Comparison of ENCODE assay signal across 19 cellular contexts in the genomic region with DNA sequence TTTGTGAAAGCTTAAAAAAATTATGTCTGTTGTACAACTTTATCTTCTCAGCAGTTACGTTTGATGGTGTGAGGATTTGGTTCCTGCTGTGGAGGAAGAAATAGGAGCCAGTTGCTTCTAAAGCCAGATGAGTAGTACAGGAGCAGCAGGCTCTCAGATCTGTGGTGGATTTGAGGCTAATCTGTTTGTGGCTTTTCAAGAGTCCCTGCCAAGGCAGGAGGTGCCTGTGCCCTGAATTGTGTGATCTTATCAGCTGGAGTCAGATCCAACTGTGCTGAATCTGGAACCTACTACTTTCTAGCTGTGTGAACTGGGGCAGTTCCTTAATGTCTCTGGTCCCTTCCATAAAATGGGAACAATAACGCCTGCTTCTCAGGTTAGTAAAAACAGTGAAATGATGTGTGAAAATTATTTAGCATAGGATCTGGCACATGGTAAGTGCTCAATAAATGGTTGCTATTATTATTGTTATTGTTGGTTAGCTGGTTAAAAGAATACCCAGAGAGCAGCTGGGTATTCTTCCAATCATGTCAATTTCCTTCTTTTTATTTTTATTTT. TPM values are rescaled to one million over a fixed set of nuclear protein-coding genes. Genes with fewer than 3 reads are reported as not detected.
DNase-seq lines count a peak whose midpoint lies in the region; ATAC-seq, FAIRE-seq and TF ChIP-seq lines count a peak whose summit lies in the region.
"Had no signal": no experiment of that assay in that cellular context is flagged by ENCODE, and none has a peak within 500 bp of the region (broad histone marks: within the 10 kb centered on the region; RNA-seq: fewer than 3 reads in every experiment).

No MANE protein-coding gene starts in this region.

- H3K9me3 ChIP-seq in left ventricle myocardium inferior (replicated peaks) (no peaks in the 10 kb centered on the region), right atrium auricular region (no peaks in the 10 kb centered on the region), HepG2 (ENCODE audit: low read length) (no peaks in the 10 kb centered on the region)

- peak; percentile 35 for ATAC-seq in HepG2
- ATAC-seq in stimulated activated memory B cell treated with anti-CD40 and anti-IgM and Interleukin-4, amounts not matched to agents 10 μg/mL and 1 μg/mL and 100 μg/mL, for 72 hours: no peak
- ATAC-seq: activated naive CD4-positive, alpha-beta T cell treated with anti-CD3 and anti-CD28 coated beads, Interleukin-2, amount 50 U/mL, for 72 hours; CD8-positive, alpha-beta T cell; PC-3; stimulated activated naive B cell treated with anti-CD40 and anti-IgM and Interleukin-4, amounts not matched to agents 10 μg/mL and 1 μg/mL and 100 μg/mL, for 72 hours had no signal

- no peak overlapping the region for H3K4me3 ChIP-seq in left ventricle myocardium inferior
- no peak overlapping the region for H3K4me3 ChIP-seq in right atrium auricular region
- no peak overlapping the region for H3K4me3 ChIP-seq in astrocyte of the cerebellum (ENCODE audit: low read depth, low read length)
- peak overlapping the region; percentile 33 to 70 (median 36) for H3K4me3 ChIP-seq in HepG2 (replicated peaks in 1 of 3; ENCODE audit: insufficient read depth in 1 of 3, low read depth in 2 of 3, low read length in 3 of 3)

- H3K4me3 Mint-ChIP-seq in stimulated activated memory B cell treated with anti-CD40 and anti-IgM and Interleukin-4, amounts not matched to agents 10 μg/mL and 1 μg/mL and 100 μg/mL, for 72 hours: no peak overlapping the region
- H3K4me3 Mint-ChIP-seq: CD8-positive, alpha-beta T cell; IgD-negative memory B cell; natural killer cell; stimulated activated naive B cell treated with anti-CD40 and anti-IgM and Interleukin-4, amounts not matched to agents 10 μg/mL and 1 μg/mL and 100 μg/mL, for 72 hours had no signal

- TSS peak; percentile 84 for BruUV-seq in HepG2 (replicated peaks; lab: Mats Ljungman, UMichigan)

- TF ChIP-seq EP300 in HepG2 (IDR thresholded peaks at IDR 0.05; ENCODE audit: low read depth in 2 of 2, low read length in 2 of 2) (no peak), HepG2 (CRISPR knock-in tag; IDR thresholded peaks at IDR 0.05; ENCODE audit: borderline replicate concordance) (no peak)

- 35% methylated on average over 2 of the region's 2 CpGs for WGBS in HepG2 (ENCODE audit: low lambda C conversion rate)

- POLR2A ChIA-PET in HepG2 (lab: Yijun Ruan, JAX): interaction anchor here (0.8 to 1.3 kb wide), 4 partner anchors 63 to 443 kb away, joined by 3 to 4 read pairs (median 3); a partner anchor contains a TSS

- no peak for TF ChIP-seq CTCF in left ventricle myocardium inferior (IDR thresholded peaks at IDR 0.05; ENCODE audit: borderline replicate concordance)
- no peak for TF ChIP-seq CTCF in right atrium auricular region (IDR thresholded peaks at IDR 0.05)
- no peak for TF ChIP-seq CTCF in astrocyte of the cerebellum (IDR thresholded peaks at IDR 0.05; ENCODE audit: low read depth, low read length, missing control alignments)
- no peak for TF ChIP-seq CTCF in HepG2 (CRISPR knock-in tag; IDR thresholded peaks at IDR 0.05)

- peak; percentile 39 for FAIRE-seq in HepG2 (lab: Jason Lieb, UNC)
- FAIRE-seq: GM12892 had no signal

- H3K27ac ChIP-seq in left ventricle myocardium inferior (replicated peaks): peak overlapping the region; percentile 34
- no peak overlapping the region for H3K27ac ChIP-seq in right atrium auricular region
- peak overlapping the region; percentile 94 for H3K27ac ChIP-seq in HepG2 (ENCODE audit: extremely low read length, insufficient read depth, low read length)

- peak overlapping the region; percentile 95 for H3K4me2 ChIP-seq in HepG2 (ENCODE audit: low read depth, low read length)

- H3K9me3 Mint-ChIP-seq in stimulated activated memory B cell treated with anti-CD40 and anti-IgM and Interleukin-4, amounts not matched to agents 10 μg/mL and 1 μg/mL and 100 μg/mL, for 72 hours: no peaks in the 10 kb centered on the region
- H3K9me3 Mint-ChIP-seq: activated naive CD4-positive, alpha-beta T cell treated with anti-CD3 and anti-CD28 coated beads, Interleukin-2, amount 50 U/mL, for 72 hours; CD8-positive, alpha-beta T cell; IgD-negative memory B cell; natural killer cell; stimulated activated naive B cell treated with anti-CD40 and anti-IgM and Interleukin-4, amounts not matched to agents 10 μg/mL and 1 μg/mL and 100 μg/mL, for 72 hours had no signal

- H3K36me3 ChIP-seq in left ventricle myocardium inferior (no peaks in the 10 kb centered on the region), right atrium auricular region (no peaks in the 10 kb centered on the region), HepG2 (replicated peaks in 1 of 2; ENCODE audit: control insufficient read depth in 1 of 2, insufficient read depth in 2 of 2, low read length in 2 of 2) (no peaks in the 10 kb centered on the region)

- H3K36me3 Mint-ChIP-seq in stimulated activated memory B cell treated with anti-CD40 and anti-IgM and Interleukin-4, amounts not matched to agents 10 μg/mL and 1 μg/mL and 100 μg/mL, for 72 hours: no peaks in the 10 kb centered on the region
- H3K36me3 Mint-ChIP-seq: CD8-positive, alpha-beta T cell; IgD-negative memory B cell; natural killer cell had no signal

- H3K4me1 Mint-ChIP-seq in stimulated activated memory B cell treated with anti-CD40 and anti-IgM and Interleukin-4, amounts not matched to agents 10 μg/mL and 1 μg/mL and 100 μg/mL, for 72 hours: peaks cover 12% of the 10 kb centered on the region

- peak overlapping the region; percentile 61 for H2AFZ ChIP-seq in HepG2 (ENCODE audit: low read length)

- peak overlapping the region; percentile 79 for H3K9ac ChIP-seq in HepG2 (ENCODE audit: insufficient read depth, low read depth, low read length)

- H4K20me1 ChIP-seq in HepG2 (ENCODE audit: insufficient read depth, low read length): no peaks in the 10 kb centered on the region

- H3K27ac Mint-ChIP-seq in stimulated activated memory B cell treated with anti-CD40 and anti-IgM and Interleukin-4, amounts not matched to agents 10 μg/mL and 1 μg/mL and 100 μg/mL, for 72 hours: no peak overlapping the region
- H3K27ac Mint-ChIP-seq: activated naive CD4-positive, alpha-beta T cell treated with anti-CD3 and anti-CD28 coated beads, Interleukin-2, amount 50 U/mL, for 72 hours; CD8-positive, alpha-beta T cell; IgD-negative memory B cell; natural killer cell; stimulated activated naive B cell treated with anti-CD40 and anti-IgM and Interleukin-4, amounts not matched to agents 10 μg/mL and 1 μg/mL and 100 μg/mL, for 72 hours had no signal

- intact Hi-C loops in left ventricle myocardium inferior (cut with micrococcal nuclease) (no loop called here), HepG2 (cut with micrococcal nuclease; ENCODE audit: unreplicated experiment) (loop anchor here (5.0 kb wide), 1 partner anchor 441 kb away; no protein-coding TSS in a partner anchor)

- no peaks in the 10 kb centered on the region for H3K27me3 ChIP-seq in left ventricle myocardium inferior (ENCODE audit: low read depth)
- H3K27me3 ChIP-seq in right atrium auricular region: no peaks in the 10 kb centered on the region
- H3K27me3 ChIP-seq in HepG2 (ENCODE audit: control insufficient read depth in 1 of 2, insufficient read depth in 2 of 2, low read length in 2 of 2): no peaks in the 10 kb centered on the region

- in situ Hi-C loops in astrocyte of the cerebellum (cut with HindIII; ENCODE audit: low sequenced_read_pairs): loop anchor here (5.0 kb wide), 1 partner anchor 386 kb away; no protein-coding TSS in a partner anchor
- in situ Hi-C loops in HepG2 (cut with HindIII; ENCODE audit: extremely low pct_ligation_motif_present, low pct_unique_long_range_greater_than_20kb): loop anchor here (10.0 kb wide), 1 partner anchor 388 kb away; no protein-coding TSS in a partner anchor

- DNase-seq in left ventricle myocardium inferior (no peak), right atrium auricular region (ENCODE audit: low spot score) (no peak), astrocyte of the cerebellum (ENCODE audit: low read depth) (peak; percentile 71), HepG2 (ENCODE audit: low spot score) (no peak), medulla oblongata (ENCODE audit: extremely low spot score) (no peak), GM19238 (ENCODE audit: insufficient read length, low spot score) (no peak), NCI-H2196 treated with DMSO at 0.1 percent for 48 hours (lab: John Stamatoyannopoulos, UW; ENCODE audit: unreplicated experiment) (no peak)
- DNase-seq: activated CD8-positive, alpha-beta memory T cell treated with anti-CD3 and anti-CD28 coated beads, Interleukin-2, amount 50 U/mL, for 48 hours; CD8-positive, alpha-beta T cell; natural killer cell; NCI-H1436; PC-3; stimulated activated naive B cell treated with anti-CD40 and anti-IgM and Interleukin-4, amounts not matched to agents 10 μg/mL and 1 μg/mL and 100 μg/mL, for 72 hours; SW 1271 had no signal

- H3K4me1 ChIP-seq in left ventricle myocardium inferior: peaks cover 3% of the 10 kb centered on the region
- peaks cover 0 to 1% of the 10 kb centered on the region in 2 donors for H3K4me1 ChIP-seq in right atrium auricular region
- H3K4me1 ChIP-seq in HepG2 (ENCODE audit: insufficient read depth, low read length): peaks cover 78% of the 10 kb centered on the region

- CTCF ChIA-PET in HepG2 (lab: Yijun Ruan, JAX; ENCODE audit: low intra/inter-chr PET ratio, low total read pairs): no interaction called here

- TF ChIP-seq POLR2A in HepG2 (IDR thresholded peaks at IDR 0.05; ENCODE audit: insufficient read depth in 1 of 2, low read depth in 2 of 2, low read length in 2 of 2): no peak

- no peak for TF ChIP-seq RAD21 in HepG2 (CRISPR knock-in tag; IDR thresholded peaks at IDR 0.05)

- H3K27me3 Mint-ChIP-seq in stimulated activated memory B cell treated with anti-CD40 and anti-IgM and Interleukin-4, amounts not matched to agents 10 μg/mL and 1 μg/mL and 100 μg/mL, for 72 hours: no peaks in the 10 kb centered on the region

- no peaks in the 10 kb centered on the region for H3K79me2 ChIP-seq in HepG2 (ENCODE audit: insufficient read depth, low read length)

RNA-seq across cellular contexts. Expression of a gene that starts 7.7 kb away (rescaled TPM):
- total RNA-seq in left ventricle myocardium inferior (4.3 TPM), right atrium auricular region (10 to 100 TPM in 1 of 2 donors, 1 to 10 TPM in 1; 9.0 to 15.8 TPM), HepG2 (2016; rRNA removed; fragmentation: Illumina TruSeq; extraction: Trizol) (2.9 and 4.9 TPM in 2 replicates)
- total RNA-seq in HepG2 (2016; cell fraction: cytosol; rRNA removed; fragmentation: Illumina TruSeq; extraction: Trizol; ENCODE audit: low read depth): 1.1 and 1.8 TPM in 2 replicates
- total RNA-seq in HepG2 (2016; cell fraction: insoluble cytoplasmic fraction; rRNA removed; fragmentation: Illumina TruSeq; extraction: Trizol): 3.4 and 4.9 TPM in 2 replicates
- total RNA-seq in HepG2 (2016; cell fraction: membrane; rRNA removed; fragmentation: Illumina TruSeq; extraction: Trizol): 4.5 and 4.9 TPM in 2 replicates
- 4.8 and 6.0 TPM in 2 replicates for total RNA-seq in HepG2 (2016; cell fraction: nucleus; rRNA removed; fragmentation: Illumina TruSeq; extraction: Trizol)
- polyA plus RNA-seq in HepG2 (2011; rRNA removed): 2.8 and 4.2 TPM in 2 replicates
- 3.8 and 10.8 TPM in 2 replicates for polyA plus RNA-seq in HepG2 (2011; cell fraction: cytosol; rRNA removed)
- 4.4 and 4.9 TPM in 2 replicates for polyA plus RNA-seq in HepG2 (2011; cell fraction: nucleus; rRNA removed)
- 3.2 and 3.3 TPM in 2 replicates for polyA plus RNA-seq in HepG2 (2012)
- 2.0 and 2.1 TPM in 2 replicates for polyA plus RNA-seq in HepG2 (2016; cell fraction: cytosol; fragmentation: Illumina TruSeq; extraction: Trizol; ENCODE audit: low read depth)
- polyA plus RNA-seq in HepG2 (2016; cell fraction: insoluble cytoplasmic fraction; fragmentation: Illumina TruSeq; extraction: Trizol; ENCODE audit: low read depth): 4.1 and 4.5 TPM in 2 replicates
- 4.6 and 4.7 TPM in 2 replicates for polyA plus RNA-seq in HepG2 (2016; cell fraction: membrane; fragmentation: Illumina TruSeq; extraction: Trizol; ENCODE audit: low read depth)
- 7.0 and 9.6 TPM in 2 replicates for polyA plus RNA-seq in HepG2 (2016; cell fraction: nucleus; fragmentation: Illumina TruSeq; extraction: Trizol; ENCODE audit: insufficient read depth, low read depth)
- 0.35 and 44.6 TPM in 2 replicates for polyA minus RNA-seq in HepG2 (2011; rRNA and poly(A)+ RNA removed; ENCODE audit: low replicate concordance)
- polyA minus RNA-seq in HepG2 (2011; cell fraction: cytosol; rRNA and poly(A)+ RNA removed): 7.1 and 8.1 TPM in 2 replicates
- polyA minus RNA-seq in HepG2 (2011; cell fraction: nucleus; rRNA and poly(A)+ RNA removed): 3.5 and 4.0 TPM in 2 replicates
- total RNA-seq: A673; activated naive CD4-positive, alpha-beta T cell treated with anti-CD3 and anti-CD28 coated beads, Interleukin-2, amount 50 U/mL, for 72 hours; CD8-positive, alpha-beta T cell had no signal
- polyA plus RNA-seq: IgD-negative memory B cell had no signal

Comparison
In these comparisons a context has a peak if more than half of its experiments do, and no peak if none do; other contexts are left out.
1. H3K27ac ChIP-seq: peak in left ventricle myocardium inferior (single experiment) and HepG2 (single experiment); none in right atrium auricular region (0 of 2).
2. H3K4me3 ChIP-seq: peak in HepG2 (3 of 3); none in left ventricle myocardium inferior (single experiment), right atrium auricular region (0 of 2) and astrocyte of the cerebellum (single experiment).